Comparison of ENCODE assay signal across 1 cellular context in genomic region chr7:144787127-144787526, GRCh38.
TF ChIP-seq lines count a peak whose summit lies in the region.

No MANE protein-coding gene starts in this region.

TF ChIP-seq in HCT116, 20 proteins besides CTCF, POLR2A, EP300 and RAD21 (continued from another document):
- no peak for TF ChIP-seq ATF3 (IDR thresholded peaks at IDR 0.05)
